8 cellular contexts compared by ENCODE assay signal in genomic region chr7:38222481-38223096, GRCh38. TPM values are rescaled to one million over a fixed set of nuclear protein-coding genes. Genes with fewer than 3 reads are reported as not detected.
DNase-seq lines count a peak whose midpoint lies in the region; ATAC-seq, FAIRE-seq and TF ChIP-seq lines count a peak whose summit lies in the region.

No MANE protein-coding gene starts in this region.

- H3K4me1 ChIP-seq in lower lobe of right lung (peaks cover 9% of the 10 kb centered on the region), uterus (no peaks in the 10 kb centered on the region)

- TF ChIP-seq CTCF in D721Med (IDR thresholded peaks at IDR 0.05; ENCODE audit: insufficient read depth, missing control alignments) = peak; percentile 96
- peak; percentile 78 for TF ChIP-seq CTCF in coronary artery (IDR thresholded peaks at IDR 0.05)
- TF ChIP-seq CTCF in lower lobe of right lung (IDR thresholded peaks at IDR 0.05) = peak; percentile 86
- peak; percentile 91 to 94 (median 92) for TF ChIP-seq CTCF in uterus (IDR thresholded peaks at IDR 0.05)

- H3K27ac ChIP-seq in coronary artery = no peak overlapping the region
- no peak overlapping the region for H3K27ac ChIP-seq in lower lobe of right lung
- peak overlapping the region in 1 of 2 donors; percentile 63 for H3K27ac ChIP-seq in uterus

- no peak for TF ChIP-seq POLR2A in uterus (IDR thresholded peaks at IDR 0.05)

- FAIRE-seq in D721Med (lab: Jason Lieb, UNC) (peak; percentile 95), RCC 7860 (lab: Jason Lieb, UNC) (peak; percentile 83)

- H3K27me3 ChIP-seq in lower lobe of right lung (ENCODE audit: low read depth) (no peaks in the 10 kb centered on the region), uterus (no peaks in the 10 kb centered on the region)

- peak; percentile 64 for ATAC-seq in GM21360 (IDR thresholded peaks at IDR 0.05; ENCODE audit: unreplicated experiment)
- ATAC-seq in lower lobe of right lung = peak; percentile 78 to 87
- no peak for ATAC-seq in GM21528 (IDR thresholded peaks at IDR 0.05; ENCODE audit: low FRiP score, unreplicated experiment)

- intact Hi-C loops in lower lobe of right lung (cut with DNase I) = loop anchor here (5.0 kb wide), 1 partner anchor 115 kb away; no protein-coding TSS in a partner anchor
- intact Hi-C loops in uterus (cut with DNase I; ENCODE audit: low total_unique reads) = loop anchor here (10.0 kb wide), 2 partner anchors 118 to 318 kb away; no protein-coding TSS in a partner anchor

- H3K9me3 ChIP-seq in lower lobe of right lung (no peaks in the 10 kb centered on the region), uterus (no peaks in the 10 kb centered on the region)

- no peak overlapping the region for H3K4me3 ChIP-seq in coronary artery
- no peak overlapping the region for H3K4me3 ChIP-seq in lower lobe of right lung
- H3K4me3 ChIP-seq in uterus = no peak overlapping the region

- DNase-seq in D721Med (ENCODE audit: insufficient read length, low spot score) = no peak
- DNase-seq in Kasumi-1 (lab: John Stamatoyannopoulos, UW) = peak; percentile 80 to 86
- peak; percentile 31 for DNase-seq in RCC 7860 (ENCODE audit: low spot score)
- DNase-seq in coronary artery (ENCODE audit: low spot score) = no peak
- DNase-seq in lower lobe of right lung = no peak
- DNase-seq in uterus = peak in 1 of 2 donors; percentile 40

- peaks cover 60% of the 10 kb centered on the region for H3K36me3 ChIP-seq in lower lobe of right lung
- H3K36me3 ChIP-seq in uterus = no peaks in the 10 kb centered on the region

RNA-seq across cellular contexts. Expression of gene STARD3NL, which starts 44.5 kb away (rescaled TPM):
- total RNA-seq in lower lobe of right lung (49.8 TPM), uterus (10 to 100 TPM; 36.9 to 95.6 (median 53.6) TPM)

Comparison
In these comparisons a context has a peak if more than half of its experiments do, and no peak if none do; other contexts are left out.
1. DNase-seq: peak in Kasumi-1 (2 of 2) and RCC 7860 (single experiment); none in D721Med (single experiment), coronary artery (single experiment) and lower lobe of right lung (single experiment).
2. Peak in every context shown above with its lines, with median percentiles within 50 percentile points of each other: CTCF ChIP-seq.